Comparison of ENCODE assay signal across 8 cellular contexts in genomic region chr3:15332405-15333098, GRCh38.
DNase-seq lines count a peak whose midpoint lies in the region; ATAC-seq and TF ChIP-seq lines count a peak whose summit lies in the region.

A gene with protein sequence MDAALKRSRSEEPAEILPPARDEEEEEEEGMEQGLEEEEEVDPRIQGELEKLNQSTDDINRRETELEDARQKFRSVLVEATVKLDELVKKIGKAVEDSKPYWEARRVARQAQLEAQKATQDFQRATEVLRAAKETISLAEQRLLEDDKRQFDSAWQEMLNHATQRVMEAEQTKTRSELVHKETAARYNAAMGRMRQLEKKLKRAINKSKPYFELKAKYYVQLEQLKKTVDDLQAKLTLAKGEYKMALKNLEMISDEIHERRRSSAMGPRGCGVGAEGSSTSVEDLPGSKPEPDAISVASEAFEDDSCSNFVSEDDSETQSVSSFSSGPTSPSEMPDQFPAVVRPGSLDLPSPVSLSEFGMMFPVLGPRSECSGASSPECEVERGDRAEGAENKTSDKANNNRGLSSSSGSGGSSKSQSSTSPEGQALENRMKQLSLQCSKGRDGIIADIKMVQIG (minus strand): TSS chr3:15332586. CDS start chr3:15332408, 178 bp downstream.

- peak; percentile 94 for DNase-seq in AG20443 (ENCODE audit: low spot score)
- DNase-seq in OCI-M1 (lab: John Stamatoyannopoulos, UW) = peak; percentile 81
- peak; percentile 86 for DNase-seq in activated T-cell treated with anti-CD3 and anti-CD28 coated beads, Interleukin-2, amount 50 U/mL, for 24 hours
- DNase-seq in erythroblast (lab: John Stamatoyannopoulos, UW) = peak; percentile 59 to 73
- peak; percentile 33 to 53 for DNase-seq in stimulated activated CD8-positive, alpha-beta memory T cell treated with anti-CD3 and anti-CD28 coated beads, Interleukin-7, amount 100 ng/mL, for 1 hour (ENCODE audit: low read depth in 2 of 2)

- ATAC-seq in GM19023 (IDR thresholded peaks at IDR 0.05; ENCODE audit: unreplicated experiment) = peak; percentile 75
- ATAC-seq in HG03159 (IDR thresholded peaks at IDR 0.05; ENCODE audit: unreplicated experiment) = peak; percentile 73

- H3K27ac ChIP-seq in mucosa of rectum (ENCODE audit: low read depth in 2 of 2, low read length in 2 of 2) = peak within 1 kb of the TSS; percentile 59 to 76

- H3K4me1 Mint-ChIP-seq in activated T-cell treated with anti-CD3 and anti-CD28 coated beads, Interleukin-2, amount 50 U/mL, for 24 hours (ENCODE audit: low read depth) = peaks cover 56% of the 10 kb centered on the region

- H3K27ac Mint-ChIP-seq in activated T-cell treated with anti-CD3 and anti-CD28 coated beads, Interleukin-2, amount 50 U/mL, for 24 hours = peak within 1 kb of the TSS; percentile 87

- H3K4me3 Mint-ChIP-seq in activated T-cell treated with anti-CD3 and anti-CD28 coated beads, Interleukin-2, amount 50 U/mL, for 24 hours = peak within 1 kb of the TSS; percentile 84

- peaks cover 2 to 8% of the 10 kb centered on the region in 2 donors for H3K27me3 ChIP-seq in mucosa of rectum (ENCODE audit: control insufficient read depth in 2 of 2, insufficient read depth in 2 of 2, low read length in 2 of 2)

- no peaks in the 10 kb centered on the region for H3K9me3 Mint-ChIP-seq in activated T-cell treated with anti-CD3 and anti-CD28 coated beads, Interleukin-2, amount 50 U/mL, for 24 hours

- H3K36me3 Mint-ChIP-seq in activated T-cell treated with anti-CD3 and anti-CD28 coated beads, Interleukin-2, amount 50 U/mL, for 24 hours (ENCODE audit: low read depth) = peaks cover 19% of the 10 kb centered on the region

- H3K9ac ChIP-seq in mucosa of rectum (ENCODE audit: low read depth in 1 of 2, low read length in 2 of 2) = peak within 1 kb of the TSS; percentile 73

- TF ChIP-seq POLR2A in erythroblast (IDR thresholded peaks at IDR 0.05; ENCODE audit: low read length) = no peak

- peak within 1 kb of the TSS; percentile 79 to 83 for H3K4me3 ChIP-seq in mucosa of rectum (ENCODE audit: low read length in 2 of 2)

- H3K36me3 ChIP-seq in mucosa of rectum (ENCODE audit: control insufficient read depth in 2 of 2, insufficient read depth in 2 of 2, low read length in 2 of 2) = no peaks in the 10 kb centered on the region

- H3K27me3 Mint-ChIP-seq in activated T-cell treated with anti-CD3 and anti-CD28 coated beads, Interleukin-2, amount 50 U/mL, for 24 hours = no peaks in the 10 kb centered on the region

- no peaks in the 10 kb centered on the region for H3K9me3 ChIP-seq in mucosa of rectum (ENCODE audit: control insufficient read depth in 2 of 2, low read length in 2 of 2)

- H3K4me1 ChIP-seq in mucosa of rectum (ENCODE audit: control insufficient read depth in 2 of 2, insufficient read depth in 2 of 2, low read length in 2 of 2) = peaks cover 6 to 12% of the 10 kb centered on the region in 2 donors

Comparison
In these comparisons a context has a peak if more than half of its experiments do, and no peak if none do; other contexts are left out.
1. Peak in every context shown above with its lines: DNase-seq, ATAC-seq, H3K4me3 ChIP-seq and H3K27ac ChIP-seq.
2. DNase-seq: peak in every context shown above with its lines; median percentile 94 in AG20443; 86 in activated T-cell treated with anti-CD3 and anti-CD28 coated beads, Interleukin-2, amount 50 U/mL, for 24 hours; 81 in OCI-M1; 66 in erythroblast; 43 in stimulated activated CD8-positive, alpha-beta memory T cell treated with anti-CD3 and anti-CD28 coated beads, Interleukin-7, amount 100 ng/mL, for 1 hour.